Comparison of ENCODE assay signal across 29 cellular contexts in the genomic region with DNA sequence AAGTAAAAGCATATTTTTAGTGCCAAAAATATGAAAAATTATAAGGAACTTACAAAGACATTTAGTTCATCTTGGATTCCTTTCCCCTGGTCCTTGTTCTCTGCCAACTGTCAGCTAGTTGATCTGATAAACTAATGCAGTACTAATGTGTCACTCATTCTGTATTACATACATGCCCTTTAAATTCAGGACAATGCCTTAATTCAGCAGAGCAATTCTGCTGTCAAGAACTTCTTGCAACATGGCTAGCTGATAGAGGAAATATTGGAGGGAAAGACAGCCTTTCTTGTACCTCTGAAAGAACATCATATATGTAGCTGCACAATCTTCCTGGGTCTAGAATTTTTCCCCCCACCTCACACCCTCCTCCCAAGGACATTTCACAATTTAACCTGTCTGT.
"Had no signal": no experiment of that assay in that cellular context is flagged by ENCODE, and none has a peak within 500 bp of the region (broad histone marks: within the 10 kb centered on the region; RNA-seq: fewer than 3 reads in every experiment).

No MANE protein-coding gene starts in this region.

- H3K27ac Mint-ChIP-seq: activated CD8-positive, alpha-beta T cell treated with anti-CD3 and anti-CD28 coated beads for 36 hours; activated naive CD4-positive, alpha-beta T cell treated with anti-CD3 and anti-CD28 coated beads for 36 hours; activated naive CD4-positive, alpha-beta T cell treated with anti-CD3 and anti-CD28 coated beads, Interleukin-2, amount 50 U/mL, for 24 hours; activated naive CD8-positive, alpha-beta T cell treated with anti-CD3 and anti-CD28 coated beads for 36 hours; activated naive CD8-positive, alpha-beta T cell treated with anti-CD3 and anti-CD28 coated beads, Interleukin-2, amount 50 U/mL, for 24 hours; activated T-helper 1 cell treated with anti-CD3 and anti-CD28 coated beads, Interleukin-12 subunit alpha, Interleukin-12 subunit beta, Interleukin-2, Interleukin-4 antibody, amounts not matched to agents 30 ng/mL and 10 ng/mL and 1 ng/mL, durations not matched to agents 14 hours and 24 hours and 36 hours; activated T-helper 2 cell treated with anti-CD3 and anti-CD28 coated beads, Interferon-gamma antibody, Interleukin-2, Interleukin-4, amounts not matched to agents 10 μg/mL and 5 μg/mL and 100 μg/mL, durations not matched to agents 14 hours and 24 hours and 36 hours; effector memory CD8-positive, alpha-beta T cell had no signal

- H3K27ac ChIP-seq: adrenal gland, body of pancreas, esophagus muscularis mucosa, foreskin keratinocyte, gastroesophageal sphincter, heart right ventricle had no signal

- H3K27me3 Mint-ChIP-seq: activated CD8-positive, alpha-beta T cell treated with anti-CD3 and anti-CD28 coated beads for 36 hours; activated naive CD4-positive, alpha-beta T cell treated with anti-CD3 and anti-CD28 coated beads, Interleukin-2, amount 50 U/mL, for 24 hours; activated naive CD8-positive, alpha-beta T cell treated with anti-CD3 and anti-CD28 coated beads for 36 hours; activated naive CD8-positive, alpha-beta T cell treated with anti-CD3 and anti-CD28 coated beads, Interleukin-2, amount 50 U/mL, for 24 hours; effector memory CD8-positive, alpha-beta T cell had no signal

- H3K4me3 ChIP-seq: adrenal gland, body of pancreas, esophagus muscularis mucosa, gastroesophageal sphincter, heart right ventricle had no signal

- H3K9me3 Mint-ChIP-seq: activated CD8-positive, alpha-beta T cell treated with anti-CD3 and anti-CD28 coated beads for 36 hours; activated naive CD4-positive, alpha-beta T cell treated with anti-CD3 and anti-CD28 coated beads for 36 hours; activated naive CD4-positive, alpha-beta T cell treated with anti-CD3 and anti-CD28 coated beads, Interleukin-2, amount 50 U/mL, for 24 hours; activated naive CD8-positive, alpha-beta T cell treated with anti-CD3 and anti-CD28 coated beads for 36 hours; activated naive CD8-positive, alpha-beta T cell treated with anti-CD3 and anti-CD28 coated beads, Interleukin-2, amount 50 U/mL, for 24 hours; activated T-helper 1 cell treated with anti-CD3 and anti-CD28 coated beads, Interleukin-12 subunit alpha, Interleukin-12 subunit beta, Interleukin-2, Interleukin-4 antibody, amounts not matched to agents 30 ng/mL and 10 ng/mL and 1 ng/mL, durations not matched to agents 14 hours and 24 hours and 36 hours; activated T-helper 2 cell treated with anti-CD3 and anti-CD28 coated beads, Interferon-gamma antibody, Interleukin-2, Interleukin-4, amounts not matched to agents 10 μg/mL and 5 μg/mL and 100 μg/mL, durations not matched to agents 14 hours and 24 hours and 36 hours; effector memory CD8-positive, alpha-beta T cell had no signal

- ATAC-seq: activated CD8-positive, alpha-beta T cell treated with anti-CD3 and anti-CD28 coated beads for 36 hours; activated naive CD8-positive, alpha-beta T cell treated with anti-CD3 and anti-CD28 coated beads, Interleukin-2, amount 50 U/mL, for 24 hours; body of pancreas; effector memory CD8-positive, alpha-beta T cell; foreskin keratinocyte; gastroesophageal sphincter; heart right ventricle had no signal

- H3K36me3 ChIP-seq: adrenal gland, esophagus muscularis mucosa, gastroesophageal sphincter, heart right ventricle had no signal

- H3K27me3 ChIP-seq: body of pancreas, esophagus muscularis mucosa, foreskin keratinocyte, gastroesophageal sphincter, heart right ventricle had no signal

- H3K4me1 ChIP-seq: adrenal gland, body of pancreas, foreskin keratinocyte, gastroesophageal sphincter, heart right ventricle had no signal

- H3K4me3 Mint-ChIP-seq: activated CD8-positive, alpha-beta T cell treated with anti-CD3 and anti-CD28 coated beads for 36 hours; activated naive CD4-positive, alpha-beta T cell treated with anti-CD3 and anti-CD28 coated beads for 36 hours; activated naive CD4-positive, alpha-beta T cell treated with anti-CD3 and anti-CD28 coated beads, Interleukin-2, amount 50 U/mL, for 24 hours; activated naive CD8-positive, alpha-beta T cell treated with anti-CD3 and anti-CD28 coated beads for 36 hours; activated naive CD8-positive, alpha-beta T cell treated with anti-CD3 and anti-CD28 coated beads, Interleukin-2, amount 50 U/mL, for 24 hours; activated T-helper 1 cell treated with anti-CD3 and anti-CD28 coated beads, Interleukin-12 subunit alpha, Interleukin-12 subunit beta, Interleukin-2, Interleukin-4 antibody, amounts not matched to agents 30 ng/mL and 10 ng/mL and 1 ng/mL, durations not matched to agents 14 hours and 24 hours and 36 hours; effector memory CD8-positive, alpha-beta T cell had no signal

- FAIRE-seq: colon had no signal

- H3K9me3 ChIP-seq: adrenal gland, body of pancreas, esophagus muscularis mucosa, gastroesophageal sphincter, heart right ventricle had no signal

- H3K4me1 Mint-ChIP-seq: activated naive CD4-positive, alpha-beta T cell treated with anti-CD3 and anti-CD28 coated beads, Interleukin-2, amount 50 U/mL, for 24 hours; activated naive CD8-positive, alpha-beta T cell treated with anti-CD3 and anti-CD28 coated beads for 36 hours; activated naive CD8-positive, alpha-beta T cell treated with anti-CD3 and anti-CD28 coated beads, Interleukin-2, amount 50 U/mL, for 24 hours had no signal

- DNase-seq: activated CD4-positive, alpha-beta T cell treated with anti-CD3 and anti-CD28 coated beads for 48 hours; activated CD4-positive, alpha-beta T cell treated with anti-CD3 and anti-CD28 coated beads, Interleukin-2, amount 50 U/mL, for 1 hour; activated CD4-positive, alpha-beta T cell treated with anti-CD3 and anti-CD28 coated beads, Interleukin-2, amount 50 U/mL, for 48 hours; activated CD8-positive, alpha-beta memory T cell treated with anti-CD3 and anti-CD28 coated beads for 24 hours; activated CD8-positive, alpha-beta T cell treated with anti-CD3 and anti-CD28 coated beads for 36 hours; activated effector memory CD4-positive, alpha-beta T cell treated with anti-CD3 and anti-CD28 coated beads, Interleukin-2, amount 50 U/mL, for 16 hours; activated naive CD8-positive, alpha-beta T cell treated with anti-CD3 and anti-CD28 coated beads for 36 hours; activated naive CD8-positive, alpha-beta T cell treated with anti-CD3 and anti-CD28 coated beads, Interleukin-2, amount 50 U/mL, for 24 hours; activated T-cell treated with anti-CD3 and anti-CD28 coated beads, Interleukin-2, amount 50 U/mL, for 48 hours; adrenal gland; amygdala; aorta; body of pancreas; caudate nucleus; cortex of kidney; dermis blood vessel endothelial cell; effector CD4-positive, alpha-beta T cell; effector memory CD8-positive, alpha-beta T cell; erythroblast; foreskin keratinocyte; heart right ventricle; T-helper 2 cell had no signal
